In the genomic region with DNA sequence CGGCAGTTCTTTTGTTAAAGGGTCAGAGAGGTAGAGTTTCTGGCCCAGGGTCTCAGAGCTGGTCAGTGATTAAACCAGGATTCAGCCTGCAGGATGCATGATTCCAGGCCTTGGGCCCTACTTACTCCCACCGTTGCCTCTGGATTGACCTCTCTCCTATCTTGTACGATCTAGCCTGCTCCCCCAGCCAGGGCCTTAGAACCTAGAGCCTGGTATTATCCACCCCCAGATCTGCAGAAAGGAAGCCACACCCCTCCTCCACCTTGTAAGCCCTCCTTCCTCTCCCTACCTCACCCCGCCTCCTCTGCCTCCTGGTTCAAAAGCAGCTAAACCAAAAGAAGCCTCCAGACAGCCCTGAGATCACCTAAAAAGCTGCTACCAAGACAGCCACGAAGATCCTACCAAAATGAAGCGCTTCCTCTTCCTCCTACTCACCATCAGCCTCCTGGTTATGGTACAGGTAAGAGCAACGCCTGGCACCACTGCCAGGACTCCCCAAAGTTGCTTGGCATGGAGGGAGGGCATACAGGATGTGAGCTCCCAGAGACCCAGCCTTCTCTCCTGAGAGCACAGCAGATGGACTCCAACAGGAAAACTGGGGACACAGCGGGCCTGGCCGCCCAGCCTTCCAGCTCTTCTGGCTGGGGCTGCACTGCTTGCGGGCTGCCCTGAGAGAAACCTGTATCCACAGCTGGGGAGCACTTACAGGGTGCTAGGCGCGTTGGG, we compare ENCODE assay signal across 8 cellular contexts. TPM values are rescaled to one million over a fixed set of nuclear protein-coding genes. Genes with fewer than 3 reads are reported as not detected.
DNase-seq lines count a peak whose midpoint lies in the region; ATAC-seq lines count a peak whose summit lies in the region.

A gene with protein sequence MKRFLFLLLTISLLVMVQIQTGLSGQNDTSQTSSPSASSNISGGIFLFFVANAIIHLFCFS (plus strand): TSS at position 347 of the 726 bp plus-strand sequence. CDS start 60 bp downstream, at position 407.

- no peak within 1 kb of the TSS for H2BK120ac ChIP-seq in trophoblast cell (ENCODE audit: insufficient read depth, low read length, poor library complexity)

- H2AFZ ChIP-seq in trophoblast cell (ENCODE audit: insufficient read depth, low read length, poor library complexity) = no peak within 1 kb of the TSS

- H2BK12ac ChIP-seq in trophoblast cell (ENCODE audit: low read length) = no peak within 1 kb of the TSS

- H3K9me3 ChIP-seq in trophoblast cell (ENCODE audit: insufficient read depth, low read depth, low read length) = no peaks in the 10 kb centered on the region

- H3K4me1 ChIP-seq in trophoblast cell (ENCODE audit: control insufficient read depth in 1 of 2, insufficient read depth in 2 of 2, low read length in 2 of 2) = peaks cover 6 to 8% of the 10 kb centered on the region in 2 experiments

- peak; percentile 36 for ATAC-seq in GM21423 (IDR thresholded peaks at IDR 0.05; ENCODE audit: unreplicated experiment)

- no peaks in the 10 kb centered on the region for H3K79me2 ChIP-seq in trophoblast cell (ENCODE audit: control insufficient read depth, insufficient read depth, low read length, poor library complexity)

- H3K4ac ChIP-seq in trophoblast cell (ENCODE audit: low read depth, low read length) = no peak within 1 kb of the TSS

- H2AK5ac ChIP-seq in trophoblast cell (ENCODE audit: low read length) = no peak within 1 kb of the TSS

- peak within 1 kb of the TSS; percentile 2 for H4K8ac ChIP-seq in trophoblast cell (ENCODE audit: low read depth, low read length)

- no peak within 1 kb of the TSS for H4K12ac ChIP-seq in trophoblast cell (ENCODE audit: low read depth, low read length)

- no peak within 1 kb of the TSS for H3K27ac ChIP-seq in trophoblast cell (ENCODE audit: low read depth, low read length)

- H3K27me3 ChIP-seq in trophoblast cell (ENCODE audit: insufficient read depth, low read length) = no peaks in the 10 kb centered on the region

- H2BK5ac ChIP-seq in trophoblast cell (ENCODE audit: low read depth, low read length, poor library complexity) = no peak within 1 kb of the TSS

- H3K36me3 ChIP-seq in trophoblast cell (ENCODE audit: control insufficient read depth in 1 of 2, insufficient read depth in 2 of 2, low read length in 2 of 2) = peaks cover 13 to 18% of the 10 kb centered on the region in 2 experiments

- WGBS in trophoblast cell (ENCODE audit: extremely low coverage, insufficient coverage, insufficient read length) = no CpG with 5 or more reads among the region's 12 CpGs

- no peak within 1 kb of the TSS for H3K4me3 ChIP-seq in trophoblast cell (ENCODE audit: low read depth, low read length)

- no peak within 1 kb of the TSS for H4K91ac ChIP-seq in trophoblast cell (ENCODE audit: low read depth, low read length)

- no peak within 1 kb of the TSS for H3K14ac ChIP-seq in trophoblast cell (ENCODE audit: low read length)

- peak within 1 kb of the TSS; percentile 16 for H3K18ac ChIP-seq in trophoblast cell (ENCODE audit: low read length)

- DNase-seq in OCI-M1 (lab: John Stamatoyannopoulos, UW) (peak; percentile 38), trophoblast cell (no peak), DMS153 treated with DMSO at 0.1 percent for 48 hours (lab: John Stamatoyannopoulos, UW; ENCODE audit: unreplicated experiment) (no peak), NCI-H2171 (lab: John Stamatoyannopoulos, UW) (no peak), HuH-7 (ENCODE audit: low spot score) (no peak), NCI-H510A treated with DMSO at 0.1 percent for 48 hours (lab: John Stamatoyannopoulos, UW) (no peak)
- DNase-seq in activated naive CD4-positive, alpha-beta T cell treated with Interleukin-2 at 50 U/mL for 16 hours = peak; percentile 78

- H3K79me1 ChIP-seq in trophoblast cell (ENCODE audit: low read length) = no peaks in the 10 kb centered on the region

- no peak within 1 kb of the TSS for H3K9ac ChIP-seq in trophoblast cell (ENCODE audit: low read length)

- H3K4me2 ChIP-seq in trophoblast cell (ENCODE audit: low read length) = no peak within 1 kb of the TSS

- no peak within 1 kb of the TSS for H3K23ac ChIP-seq in trophoblast cell (ENCODE audit: low read length)

RNA-seq across cellular contexts. Expression of the gene that starts here (rescaled TPM):
- polyA plus RNA-seq in trophoblast cell (2013) = 2.0 and 2.4 TPM in 2 replicates

Comparison
In these comparisons a context has a peak if more than half of its experiments do, and no peak if none do; other contexts are left out.
1. DNase-seq: peak in OCI-M1 (single experiment) and activated naive CD4-positive, alpha-beta T cell treated with Interleukin-2 at 50 U/mL for 16 hours (single experiment); none in trophoblast cell (0 of 2), DMS153 treated with DMSO at 0.1 percent for 48 hours (single experiment), NCI-H2171 (single experiment), HuH-7 (single experiment) and NCI-H510A treated with DMSO at 0.1 percent for 48 hours (single experiment).